Comparison of ENCODE assay signal across 21 cellular contexts in the genomic region with DNA sequence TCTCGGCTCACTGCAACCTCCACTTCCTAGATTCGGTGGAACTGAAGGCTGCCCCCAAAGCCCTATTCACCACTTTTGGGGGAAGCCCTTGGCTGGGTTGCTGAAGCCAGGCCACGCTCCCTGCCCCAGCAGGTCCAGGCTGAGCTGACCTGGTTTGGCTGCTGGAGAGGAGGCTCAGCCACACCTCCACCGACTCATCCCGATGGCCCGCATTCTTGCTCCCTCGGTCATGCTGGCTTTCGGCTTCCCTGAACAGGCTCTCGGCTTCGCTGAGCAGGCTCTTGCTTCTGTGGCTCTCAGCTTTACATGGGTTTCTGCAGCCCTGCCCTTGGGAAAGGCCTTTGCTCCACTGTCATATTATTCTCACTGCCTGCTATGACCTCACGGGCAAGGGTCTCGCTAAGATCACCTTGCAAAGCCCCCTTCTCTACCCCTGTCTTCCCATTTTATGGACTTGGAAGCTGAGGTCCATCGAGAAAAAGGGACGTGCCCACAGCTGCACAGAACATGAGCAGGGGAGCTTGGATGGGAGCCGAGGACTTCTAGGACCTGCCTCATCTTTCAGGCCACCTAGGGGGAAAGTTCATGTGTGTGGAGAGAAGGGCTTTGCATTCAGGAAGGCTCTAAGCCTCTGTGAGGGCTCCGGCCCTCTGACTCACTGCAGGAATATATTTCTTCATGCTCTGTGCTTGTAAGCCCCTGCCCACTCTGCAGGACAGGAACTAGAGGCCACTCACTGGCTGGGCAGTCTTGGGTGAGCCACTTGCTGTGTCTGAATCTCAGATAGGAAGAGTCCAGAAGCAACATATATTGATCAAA. TPM values are rescaled to one million over a fixed set of nuclear protein-coding genes. Genes with fewer than 3 reads are reported as not detected.
DNase-seq lines count a peak whose midpoint lies in the region; ATAC-seq, FAIRE-seq and TF ChIP-seq lines count a peak whose summit lies in the region.
"Had no signal": no experiment of that assay in that cellular context is flagged by ENCODE, and none has a peak within 500 bp of the region (broad histone marks: within the 10 kb centered on the region; RNA-seq: fewer than 3 reads in every experiment).

No MANE protein-coding gene starts in this region.

- no peak overlapping the region for H3K4me3 Mint-ChIP-seq in astrocyte (ENCODE audit: unreplicated experiment)
- H3K4me3 Mint-ChIP-seq: activated B cell treated with CpG ODN at 0.5 μM for 24 hours; activated naive CD8-positive, alpha-beta T cell treated with anti-CD3 and anti-CD28 coated beads, Interleukin-2, amount 50 U/mL, for 24 hours; B cell had no signal

- H3K27me3 ChIP-seq in HUES6 (ENCODE audit: control insufficient read depth, insufficient read depth, low read length): no peaks in the 10 kb centered on the region
- H3K27me3 ChIP-seq in astrocyte (ENCODE audit: insufficient read depth, low read length): peaks cover 34% of the 10 kb centered on the region
- H3K27me3 ChIP-seq: ovary had no signal

- no peaks in the 10 kb centered on the region for H3K36me3 Mint-ChIP-seq in astrocyte (ENCODE audit: low read depth, unreplicated experiment)

- DNase-seq in AG20443 (ENCODE audit: low spot score) (peak; percentile 80), astrocyte (ENCODE audit: low read depth) (peak; percentile 66), kidney glomerular epithelial cell (lab: John Stamatoyannopoulos, UW) (peak; percentile 92), NCI-H345 treated with DMSO at 0.1 percent for 48 hours (lab: John Stamatoyannopoulos, UW; ENCODE audit: unreplicated experiment) (no peak), NCI-H1092 treated with DMSO at 0.1 percent for 48 hours (lab: John Stamatoyannopoulos, UW) (no peak), NCI-H2196 (lab: John Stamatoyannopoulos, UW; ENCODE audit: unreplicated experiment) (no peak)
- DNase-seq: activated B cell treated with CpG ODN at 0.5 μM for 24 hours; activated naive CD8-positive, alpha-beta T cell treated with anti-CD3 and anti-CD28 coated beads, Interleukin-2, amount 50 U/mL, for 24 hours; GF-D8; NCI-H1417; NCI-H526; ovary; stimulated activated CD8-positive, alpha-beta memory T cell treated with anti-CD3 and anti-CD28 coated beads, Interleukin-4, amount 100 ng/mL, for 48 hours had no signal

- no peaks in the 10 kb centered on the region for H3K79me2 ChIP-seq in astrocyte (ENCODE audit: insufficient read depth, low read length)

- peaks cover 3% of the 10 kb centered on the region for H3K9me3 Mint-ChIP-seq in astrocyte (ENCODE audit: unreplicated experiment)
- H3K9me3 Mint-ChIP-seq: activated B cell treated with CpG ODN at 0.5 μM for 24 hours; activated naive CD8-positive, alpha-beta T cell treated with anti-CD3 and anti-CD28 coated beads, Interleukin-2, amount 50 U/mL, for 24 hours had no signal

- H3K27me3 Mint-ChIP-seq in astrocyte (ENCODE audit: low read depth, unreplicated experiment): no peaks in the 10 kb centered on the region

- H3K27ac ChIP-seq in HUES6 (ENCODE audit: low read depth, low read length): no peak overlapping the region
- no peak overlapping the region for H3K27ac ChIP-seq in astrocyte (ENCODE audit: low read depth, low read length)
- H3K27ac ChIP-seq: ovary, SK-N-MC had no signal

- H3K9ac ChIP-seq in HUES6 (ENCODE audit: low read length): peak overlapping the region; percentile 46
- H3K9ac ChIP-seq in astrocyte (ENCODE audit: low read length): no peak overlapping the region

- no peaks in the 10 kb centered on the region for H3K9me3 ChIP-seq in HUES6 (ENCODE audit: control insufficient read depth, insufficient read depth, low read depth, low read length)
- no peaks in the 10 kb centered on the region for H3K9me3 ChIP-seq in astrocyte (ENCODE audit: insufficient read depth, low read depth, low read length)
- H3K9me3 ChIP-seq: ovary had no signal

- no peak for FAIRE-seq in astrocyte (lab: Jason Lieb, UNC)

- peaks cover 8% of the 10 kb centered on the region for H3K4me1 Mint-ChIP-seq in astrocyte (ENCODE audit: low read depth, unreplicated experiment)
- H3K4me1 Mint-ChIP-seq: activated B cell treated with CpG ODN at 0.5 μM for 24 hours; activated naive CD8-positive, alpha-beta T cell treated with anti-CD3 and anti-CD28 coated beads, Interleukin-2, amount 50 U/mL, for 24 hours; B cell had no signal

- peak overlapping the region; percentile 89 for H3K27ac Mint-ChIP-seq in astrocyte (ENCODE audit: unreplicated experiment)
- H3K27ac Mint-ChIP-seq: activated B cell treated with CpG ODN at 0.5 μM for 24 hours; activated naive CD8-positive, alpha-beta T cell treated with anti-CD3 and anti-CD28 coated beads, Interleukin-2, amount 50 U/mL, for 24 hours; B cell had no signal

- H3K4me3 ChIP-seq in HUES6 (ENCODE audit: low read depth, low read length): no peak overlapping the region
- H3K4me3 ChIP-seq in astrocyte (ENCODE audit: insufficient read depth, low read depth, low read length): no peak overlapping the region
- H3K4me3 ChIP-seq: lung, ovary, SK-N-MC had no signal

- H3K4me2 ChIP-seq in astrocyte (ENCODE audit: low read length): peak overlapping the region; percentile 50

- ATAC-seq in GM18517 (IDR thresholded peaks at IDR 0.05; ENCODE audit: unreplicated experiment): no peak
- ATAC-seq: activated naive CD8-positive, alpha-beta T cell treated with anti-CD3 and anti-CD28 coated beads, Interleukin-2, amount 50 U/mL, for 24 hours had no signal

- H2AFZ ChIP-seq in astrocyte (ENCODE audit: low read depth, low read length): no peak overlapping the region

- peaks cover 41% of the 10 kb centered on the region; the same call in 1 of the 2 replicates for H3K36me3 ChIP-seq in HUES6 (ENCODE audit: control insufficient read depth, insufficient read depth, low read length)
- no peaks in the 10 kb centered on the region for H3K36me3 ChIP-seq in astrocyte (ENCODE audit: insufficient read depth, low read length)
- H3K36me3 ChIP-seq: ovary had no signal

- TF ChIP-seq CTCF in astrocyte (IDR thresholded peaks at IDR 0.05; ENCODE audit: insufficient read depth, low read depth, low read length): no peak

- H3K4me1 ChIP-seq in HUES6 (ENCODE audit: control insufficient read depth, insufficient read depth, low read length): peaks cover 26% of the 10 kb centered on the region; the same call in 1 of the 2 replicates
- peaks cover 5% of the 10 kb centered on the region for H3K4me1 ChIP-seq in astrocyte (ENCODE audit: insufficient read depth, low read length)

- H4K20me1 ChIP-seq in astrocyte (ENCODE audit: insufficient read depth, low read length): peaks cover 3% of the 10 kb centered on the region

RNA-seq across cellular contexts. Expression of a gene that starts 15.6 kb away (rescaled TPM):
- 0.27 TPM in 1 of 2 replicates, not detected in the other for total RNA-seq in astrocyte
- total RNA-seq: activated B cell treated with CpG ODN at 0.5 μM for 24 hours, B cell, dermis microvascular lymphatic vessel endothelial cell, glomerular endothelial cell, ovary had no signal

RNA-seq across cellular contexts. Expression of a gene that starts 36.2 kb away (rescaled TPM):
- total RNA-seq in astrocyte: not detected in 2 replicates
- total RNA-seq: activated B cell treated with CpG ODN at 0.5 μM for 24 hours, B cell, dermis microvascular lymphatic vessel endothelial cell, glomerular endothelial cell, lung, ovary, urinary bladder had no signal

Comparison
In these comparisons a context has a peak if more than half of its experiments do, and no peak if none do; other contexts are left out.
1. DNase-seq: peak in AG20443 (single experiment), astrocyte (single experiment) and kidney glomerular epithelial cell (single experiment); none in NCI-H345 treated with DMSO at 0.1 percent for 48 hours (single experiment), NCI-H1092 treated with DMSO at 0.1 percent for 48 hours (single experiment) and NCI-H2196 (single experiment).